ENCODE assay signal across 1 cellular context in genomic region chr3:13650210-13651056, GRCh38.
A peak's percentile ranks its signal among the peaks of the same experiment; 100 is the strongest.
TF ChIP-seq lines count a peak whose summit lies in the region.

No MANE protein-coding gene starts in this region.

TF ChIP-seq in GM12878, 131 proteins besides CTCF, POLR2A, EP300 and RAD21 (continued from another document):
- TF ChIP-seq ZBTB11 (CRISPR knock-in tag; IDR thresholded peaks at IDR 0.05), result no peak
- TF ChIP-seq POU2F2 (IDR thresholded peaks at IDR 0.05; ENCODE audit: borderline replicate concordance, low read depth, low read length), result 0 out of 3 replicates have a peak, but pooled peaks have one; percentile 41
- no peak for TF ChIP-seq RCOR1 (conservative IDR thresholded peaks at IDR 0.05; ENCODE audit: low read depth, low read length)
- TF ChIP-seq RELB (IDR thresholded peaks at IDR 0.05; ENCODE audit: low read depth), result no peak
- TF ChIP-seq ELK1 (IDR thresholded peaks at IDR 0.05; ENCODE audit: low read depth, low read length), result no peak
- TF ChIP-seq ATF7 (IDR thresholded peaks at IDR 0.05; ENCODE audit: low read depth), result no peak
- peak; percentile 80 for TF ChIP-seq ZBTB33 (IDR thresholded peaks at IDR 0.05)
- no peak for TF ChIP-seq IRF5 (IDR thresholded peaks at IDR 0.05; ENCODE audit: borderline replicate concordance)
- 0 out of 2 replicates have a peak, but pooled peaks have one; percentile 44 for TF ChIP-seq GATAD2B (conservative IDR thresholded peaks at IDR 0.05; ENCODE audit: low read depth)
- no peak for TF ChIP-seq WRNIP1 (IDR thresholded peaks at IDR 0.05; ENCODE audit: borderline replicate concordance, low read depth, low read length)
- TF ChIP-seq RB1 (IDR thresholded peaks at IDR 0.05; ENCODE audit: borderline replicate concordance), result no peak
- TF ChIP-seq YBX1 (IDR thresholded peaks at IDR 0.05), result no peak
- TF ChIP-seq SMAD5 (IDR thresholded peaks at IDR 0.05; ENCODE audit: low read depth), result no peak
- TF ChIP-seq SMC3 (IDR thresholded peaks at IDR 0.05; ENCODE audit: borderline replicate concordance, low read length), result peak; percentile 70
- no peak for TF ChIP-seq FOXK2 (IDR thresholded peaks at IDR 0.05)
- TF ChIP-seq STAT1 (conservative IDR thresholded peaks at IDR 0.05), result no peak
- TF ChIP-seq NBN (IDR thresholded peaks at IDR 0.05), result no peak
- TF ChIP-seq CEBPB (IDR thresholded peaks at IDR 0.05; ENCODE audit: borderline replicate concordance in 1 of 2, low read depth in 2 of 2, low read length in 2 of 2), result no peak
- no peak for TF ChIP-seq STAT3 (IDR thresholded peaks at IDR 0.05; ENCODE audit: low read depth, low read length)
- TF ChIP-seq POLR2AphosphoS5 (IDR thresholded peaks at IDR 0.05; ENCODE audit: low read length), result no peak
- TF ChIP-seq ZBED1 (IDR thresholded peaks at IDR 0.05; ENCODE audit: borderline replicate concordance), result no peak
- no peak for TF ChIP-seq HDAC2 (IDR thresholded peaks at IDR 0.05)
- no peak for TF ChIP-seq CBX3 (IDR thresholded peaks at IDR 0.05; ENCODE audit: borderline replicate concordance, low read depth)
- TF ChIP-seq SIN3A (IDR thresholded peaks at IDR 0.05; ENCODE audit: low read depth, low read length), result no peak
- no peak for TF ChIP-seq TCF3 (IDR thresholded peaks at IDR 0.05; ENCODE audit: borderline replicate concordance, insufficient read depth, low read depth, low read length)
